In the genomic region with DNA sequence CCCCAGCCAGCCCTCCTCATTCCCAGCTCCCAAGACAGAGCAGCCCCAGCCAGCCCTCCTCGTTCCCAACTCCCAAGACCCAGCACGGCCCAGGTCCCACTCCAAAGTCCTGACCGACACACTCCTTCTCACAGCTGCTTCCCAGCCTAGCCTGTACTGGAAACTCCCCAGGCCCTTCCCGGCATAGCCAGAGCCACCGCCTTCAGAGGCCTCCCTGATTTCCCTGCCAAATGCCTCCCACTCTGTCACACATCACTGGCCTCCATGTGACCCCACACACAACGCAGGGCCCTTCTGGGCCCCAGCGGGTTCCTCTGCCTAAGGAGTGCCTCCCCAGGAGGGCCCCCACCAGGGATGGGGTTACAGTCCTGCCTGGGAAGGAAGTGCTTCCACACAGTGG, we compare ENCODE assay signal across 1 cellular context.
TF ChIP-seq lines count a peak whose summit lies in the region.

No MANE protein-coding gene starts in this region.

TF ChIP-seq in A549, 52 proteins besides CTCF, POLR2A, EP300 and RAD21 (continued from another document):
- TF ChIP-seq, protein P1, sequence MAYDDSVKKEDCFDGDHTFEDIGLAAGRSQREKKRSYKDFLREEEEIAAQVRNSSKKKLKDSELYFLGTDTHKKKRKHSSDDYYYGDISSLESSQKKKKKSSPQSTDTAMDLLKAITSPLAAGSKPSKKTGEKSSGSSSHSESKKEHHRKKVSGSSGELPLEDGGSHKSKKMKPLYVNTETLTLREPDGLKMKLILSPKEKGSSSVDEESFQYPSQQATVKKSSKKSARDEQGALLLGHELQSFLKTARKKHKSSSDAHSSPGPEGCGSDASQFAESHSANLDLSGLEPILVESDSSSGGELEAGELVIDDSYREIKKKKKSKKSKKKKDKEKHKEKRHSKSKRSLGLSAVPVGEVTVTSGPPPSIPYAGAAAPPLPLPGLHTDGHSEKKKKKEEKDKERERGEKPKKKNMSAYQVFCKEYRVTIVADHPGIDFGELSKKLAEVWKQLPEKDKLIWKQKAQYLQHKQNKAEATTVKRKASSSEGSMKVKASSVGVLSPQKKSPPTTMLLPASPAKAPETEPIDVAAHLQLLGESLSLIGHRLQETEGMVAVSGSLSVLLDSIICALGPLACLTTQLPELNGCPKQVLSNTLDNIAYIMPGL (CRISPR knock-in tag; IDR thresholded peaks at IDR 0.05; ENCODE audit: borderline replicate concordance), result no peak
- TF ChIP-seq MAFK (IDR thresholded peaks at IDR 0.05; ENCODE audit: partially characterized antibody) (no peak), EHMT2 (IDR thresholded peaks at IDR 0.05; ENCODE audit: low read depth) (no peak), FOSL2 (IDR thresholded peaks at IDR 0.05) (no peak), FOSL2 (CRISPR knock-in tag; IDR thresholded peaks at IDR 0.05) (no peak), TP53 (CRISPR knock-in tag; IDR thresholded peaks at IDR 0.05) (no peak)
- TF ChIP-seq, protein P2, sequence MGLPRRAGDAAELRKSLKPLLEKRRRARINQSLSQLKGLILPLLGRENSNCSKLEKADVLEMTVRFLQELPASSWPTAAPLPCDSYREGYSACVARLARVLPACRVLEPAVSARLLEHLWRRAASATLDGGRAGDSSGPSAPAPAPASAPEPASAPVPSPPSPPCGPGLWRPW (IDR thresholded peaks at IDR 0.05), result no peak
